Comparison of ENCODE assay signal across 9 cellular contexts in genomic region chr3:133464573-133464972, GRCh38.
A peak's percentile ranks its signal among the peaks of the same experiment; 100 is the strongest.
DNase-seq lines count a peak whose midpoint lies in the region; ATAC-seq and TF ChIP-seq lines count a peak whose summit lies in the region.
"Had no signal": no experiment of that assay in that cellular context is flagged by ENCODE, and none has a peak within 500 bp of the region (broad histone marks: within the 10 kb centered on the region; RNA-seq: fewer than 3 reads in every experiment).

No MANE protein-coding gene starts in this region.

- H3K9me3 ChIP-seq in SU-DHL-6 (ENCODE audit: insufficient read depth, low read length) = no peaks in the 10 kb centered on the region
- H3K9me3 ChIP-seq in smooth muscle cell (replicated peaks; ENCODE audit: low read depth) = no peaks in the 10 kb centered on the region

- ATAC-seq in HG03175 (IDR thresholded peaks at IDR 0.05; ENCODE audit: unreplicated experiment) = peak; percentile 34
- ATAC-seq: K562 had no signal

- TF ChIP-seq CTCF in SU-DHL-6 (IDR thresholded peaks at IDR 0.05; ENCODE audit: insufficient read depth, low read length, poor library complexity, severe bottlenecking) (peak; percentile 73), smooth muscle cell (IDR thresholded peaks at IDR 0.05; ENCODE audit: borderline replicate concordance, insufficient read depth, poor library complexity, severe bottlenecking) (no peak)

- peak overlapping the region; percentile 99 for H3K27ac ChIP-seq in SU-DHL-6 (ENCODE audit: low read depth, low read length)
- no peak overlapping the region for H3K27ac ChIP-seq in smooth muscle cell (ENCODE audit: low read depth)

- no peaks in the 10 kb centered on the region for H3K27me3 ChIP-seq in SU-DHL-6 (ENCODE audit: low read length)
- H3K27me3 ChIP-seq in smooth muscle cell (ENCODE audit: low read depth) = no peaks in the 10 kb centered on the region

- peak overlapping the region; percentile 14; the same call in 1 of the 2 replicates for H3K9ac ChIP-seq in SU-DHL-6 (ENCODE audit: low read length)
- no peak overlapping the region for H3K9ac ChIP-seq in smooth muscle cell (ENCODE audit: low read depth)

- H2AFZ ChIP-seq in SU-DHL-6 (ENCODE audit: low read depth, low read length, severe bottlenecking) (no peak overlapping the region), smooth muscle cell (ENCODE audit: low read depth) (no peak overlapping the region)

- peaks cover 33% of the 10 kb centered on the region for H3K4me1 ChIP-seq in smooth muscle cell (ENCODE audit: low read depth)

- H3K36me3 ChIP-seq in SU-DHL-6 (ENCODE audit: low read length) (no peaks in the 10 kb centered on the region), smooth muscle cell (ENCODE audit: low read depth) (no peaks in the 10 kb centered on the region)

- no peak overlapping the region for H3K4me3 ChIP-seq in SU-DHL-6 (ENCODE audit: insufficient read depth, low read length, poor library complexity, severe bottlenecking)
- no peak overlapping the region for H3K4me3 ChIP-seq in smooth muscle cell
- H3K4me3 ChIP-seq: K562 had no signal

- H4K20me1 ChIP-seq in SU-DHL-6 (ENCODE audit: low read depth, low read length) = no peaks in the 10 kb centered on the region
- no peaks in the 10 kb centered on the region for H4K20me1 ChIP-seq in smooth muscle cell (ENCODE audit: low read depth)

- no peaks in the 10 kb centered on the region for H3K9me2 ChIP-seq in SU-DHL-6 (replicated peaks; ENCODE audit: insufficient read depth, low read length)

- WGBS in smooth muscle cell (ENCODE audit: low lambda C conversion rate) = 90% methylated on average over 1 of the region's 1 CpG

- peak; percentile 32 for DNase-seq in Daoy (ENCODE audit: low read depth)
- DNase-seq in kidney glomerular epithelial cell (lab: John Stamatoyannopoulos, UW) = peak; percentile 22
- DNase-seq in NCI-H2081 treated with DMSO at 0.1 percent for 48 hours (lab: John Stamatoyannopoulos, UW) = no peak
- no peak for DNase-seq in NCI-H345 treated with DMSO at 0.1 percent for 48 hours (lab: John Stamatoyannopoulos, UW; ENCODE audit: unreplicated experiment)
- no peak for DNase-seq in smooth muscle cell (lab: John Stamatoyannopoulos, UW; ENCODE audit: unreplicated experiment)
- DNase-seq in stimulated activated CD4-positive, alpha-beta T cell treated with anti-CD3 and anti-CD28 coated beads, Interleukin-4, amount 100 ng/mL, for 1 hour = no peak

- peaks cover 47% of the 10 kb centered on the region for H3F3A ChIP-seq in SU-DHL-6 (ENCODE audit: insufficient read depth)
- H3F3A ChIP-seq in smooth muscle cell (ENCODE audit: low read depth) = no peaks in the 10 kb centered on the region

- H3K4me2 ChIP-seq in SU-DHL-6 (ENCODE audit: low read depth, low read length, poor library complexity, severe bottlenecking) (peak overlapping the region; percentile 95), smooth muscle cell (no peak overlapping the region)

- H3K79me2 ChIP-seq in SU-DHL-6 (ENCODE audit: insufficient read depth, low read length) (peaks cover 9% of the 10 kb centered on the region; the same call in 1 of the 2 replicates), smooth muscle cell (ENCODE audit: low read depth) (no peaks in the 10 kb centered on the region)

Comparison
In these comparisons a context has a peak if more than half of its experiments do, and no peak if none do; other contexts are left out.
1. DNase-seq: peak in Daoy (single experiment) and kidney glomerular epithelial cell (single experiment); none in NCI-H2081 treated with DMSO at 0.1 percent for 48 hours (single experiment), NCI-H345 treated with DMSO at 0.1 percent for 48 hours (single experiment), smooth muscle cell (single experiment) and stimulated activated CD4-positive, alpha-beta T cell treated with anti-CD3 and anti-CD28 coated beads, Interleukin-4, amount 100 ng/mL, for 1 hour (single experiment).